In the genomic region with DNA sequence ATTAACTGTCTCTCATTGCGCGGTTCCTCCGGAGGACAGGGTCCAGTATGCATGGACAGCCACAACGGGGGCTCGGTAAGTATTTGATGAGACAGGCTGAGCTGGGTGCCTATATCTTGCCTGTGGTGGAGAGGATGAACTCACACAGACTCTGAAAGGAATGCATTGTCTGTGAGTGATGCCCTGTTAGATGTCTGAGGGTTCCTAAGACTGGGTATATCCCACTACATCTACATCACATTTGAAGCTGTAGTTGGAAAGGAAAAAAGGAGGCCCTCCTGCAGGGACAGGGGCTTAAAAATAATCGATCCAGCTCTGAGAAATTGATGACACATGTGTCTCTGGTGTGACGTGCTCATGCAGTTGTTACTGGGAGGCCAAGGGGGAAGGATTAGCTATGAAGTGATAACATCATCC, we compare ENCODE assay signal across 9 cellular contexts. TPM values are rescaled to one million over a fixed set of nuclear protein-coding genes. Genes with fewer than 3 reads are reported as not detected.
A peak's percentile ranks its signal among the peaks of the same experiment; 100 is the strongest.
DNase-seq lines count a peak whose midpoint lies in the region; ATAC-seq, FAIRE-seq and TF ChIP-seq lines count a peak whose summit lies in the region.
"Had no signal": no experiment of that assay in that cellular context is flagged by ENCODE, and none has a peak within 500 bp of the region (broad histone marks: within the 10 kb centered on the region; RNA-seq: fewer than 3 reads in every experiment).

No MANE protein-coding gene starts in this region.

- H3K27ac ChIP-seq in keratinocyte (ENCODE audit: control insufficient read depth, insufficient read depth, low read length) = no peak overlapping the region

- peaks cover 11% of the 10 kb centered on the region for H4K20me1 ChIP-seq in keratinocyte (ENCODE audit: control insufficient read depth, extremely low read depth, insufficient read depth, low read length)

- intact Hi-C loops in activated B cell treated with CpG ODN at 0.5 μM for 24 hours (cut with micrococcal nuclease) = loop anchor here (1.0 to 10.0 kb wide), 3 partner anchors 17 to 261 kb away; partner anchors contain the start of gene SUMO3

- no peaks in the 10 kb centered on the region for H3K36me3 ChIP-seq in keratinocyte (ENCODE audit: control insufficient read depth in 2 of 2, extremely low read depth in 1 of 2, insufficient read depth in 2 of 2, low read length in 2 of 2)

- DNase-seq in stimulated activated naive CD8-positive, alpha-beta T cell treated with anti-CD3 and anti-CD28 coated beads, Interleukin-15, Interleukin-2, amounts not matched to agents 100 U/mL and 50 U/mL, for 24 hours = no peak
- DNase-seq in activated B cell treated with CpG ODN at 0.5 μM for 24 hours = no peak
- DNase-seq in keratinocyte (ENCODE audit: low read depth, low spot score) = no peak
- DNase-seq in T-helper 9 cell = no peak
- DNase-seq in left lobe of liver (ENCODE audit: low spot score) = no peak
- DNase-seq in DMS 273 (lab: John Stamatoyannopoulos, UW; ENCODE audit: unreplicated experiment) = no peak
- DNase-seq: effector memory CD4-positive, alpha-beta T cell had no signal

- H3K4me2 ChIP-seq in keratinocyte (ENCODE audit: control insufficient read depth, extremely low read depth, insufficient read depth, low read depth, low read length) = peak overlapping the region; percentile 96

- H3K4me1 Mint-ChIP-seq in stimulated activated naive CD8-positive, alpha-beta T cell treated with anti-CD3 and anti-CD28 coated beads, Interleukin-15, Interleukin-2, amounts not matched to agents 100 ng/mL and 50 ng/mL, for 24 hours (ENCODE audit: low read depth) = peaks cover 64% of the 10 kb centered on the region
- H3K4me1 Mint-ChIP-seq in activated B cell treated with CpG ODN at 0.5 μM for 24 hours = peaks cover 53% of the 10 kb centered on the region

- peaks cover 26% of the 10 kb centered on the region for H3K4me1 ChIP-seq in keratinocyte (ENCODE audit: control insufficient read depth, extremely low read depth, insufficient read depth, low read length)

- H3K4me3 ChIP-seq in keratinocyte (ENCODE audit: control insufficient read depth in 2 of 3, extremely low read depth in 1 of 3, insufficient read depth in 2 of 3, low read depth in 1 of 3, low read length in 3 of 3) = peak overlapping the region; percentile 6 to 83 (median 80)

- TF ChIP-seq CTCF in activated B cell treated with CpG ODN at 0.5 μM for 24 hours (IDR thresholded peaks at IDR 0.05) (no peak), keratinocyte (optimal IDR thresholded peaks at IDR 0.05 in 1 of 3, IDR thresholded peaks at IDR 0.05 in 1 of 3, conservative IDR thresholded peaks at IDR 0.05 in 1 of 3; ENCODE audit: extremely low read depth in 1 of 3, insufficient read depth in 2 of 3, low read length in 3 of 3) (no peak)

- H3K9ac ChIP-seq in keratinocyte (ENCODE audit: control insufficient read depth, extremely low read depth, insufficient read depth, low read length) = no peak overlapping the region

- POLR2A ChIA-PET in activated B cell treated with CpG ODN at 0.5 μM for 24 hours (lab: Charles Lee) = no interaction called here

- peak overlapping the region; percentile 66 for H3K27ac Mint-ChIP-seq in stimulated activated naive CD8-positive, alpha-beta T cell treated with anti-CD3 and anti-CD28 coated beads, Interleukin-15, Interleukin-2, amounts not matched to agents 100 ng/mL and 50 ng/mL, for 24 hours
- peak overlapping the region; percentile 15 for H3K27ac Mint-ChIP-seq in activated B cell treated with CpG ODN at 0.5 μM for 24 hours

- peaks cover 42% of the 10 kb centered on the region for H3K79me2 ChIP-seq in keratinocyte (ENCODE audit: control insufficient read depth, insufficient read depth, low read length)

- H2AFZ ChIP-seq in keratinocyte (ENCODE audit: control insufficient read depth, low read length) = no peak overlapping the region

- CTCF ChIA-PET in activated B cell treated with CpG ODN at 0.5 μM for 24 hours (lab: Charles Lee) = interaction anchor here (1.0 to 2.9 kb wide), 3 partner anchors 22 to 126 kb away, joined by 3 to 12 read pairs (median 3); no protein-coding TSS in a partner anchor

- no peaks in the 10 kb centered on the region for H3K9me3 Mint-ChIP-seq in stimulated activated naive CD8-positive, alpha-beta T cell treated with anti-CD3 and anti-CD28 coated beads, Interleukin-15, Interleukin-2, amounts not matched to agents 100 ng/mL and 50 ng/mL, for 24 hours
- no peaks in the 10 kb centered on the region for H3K9me3 Mint-ChIP-seq in activated B cell treated with CpG ODN at 0.5 μM for 24 hours

- ATAC-seq in stimulated activated naive CD8-positive, alpha-beta T cell treated with anti-CD3 and anti-CD28 coated beads, Interleukin-15, Interleukin-2, amounts not matched to agents 100 U/mL and 50 U/mL, for 24 hours = no peak
- no peak for ATAC-seq in activated B cell treated with CpG ODN at 0.5 μM for 24 hours (ENCODE audit: low read depth)
- no peak for ATAC-seq in left lobe of liver
- no peak for ATAC-seq in GM19463 (IDR thresholded peaks at IDR 0.05; ENCODE audit: unreplicated experiment)

- H3K4me3 Mint-ChIP-seq in stimulated activated naive CD8-positive, alpha-beta T cell treated with anti-CD3 and anti-CD28 coated beads, Interleukin-15, Interleukin-2, amounts not matched to agents 100 ng/mL and 50 ng/mL, for 24 hours = peak overlapping the region; percentile 90
- peak overlapping the region; percentile 86 for H3K4me3 Mint-ChIP-seq in activated B cell treated with CpG ODN at 0.5 μM for 24 hours

- peaks cover 21% of the 10 kb centered on the region for H3K36me3 Mint-ChIP-seq in stimulated activated naive CD8-positive, alpha-beta T cell treated with anti-CD3 and anti-CD28 coated beads, Interleukin-15, Interleukin-2, amounts not matched to agents 100 ng/mL and 50 ng/mL, for 24 hours (ENCODE audit: low read depth)
- H3K36me3 Mint-ChIP-seq in activated B cell treated with CpG ODN at 0.5 μM for 24 hours (ENCODE audit: low read depth) = peaks cover 8% of the 10 kb centered on the region

- FAIRE-seq in keratinocyte (lab: Jason Lieb, UNC) = no peak

- no peaks in the 10 kb centered on the region for H3K9me3 ChIP-seq in keratinocyte (ENCODE audit: control insufficient read depth, low read depth, low read length)

- no peaks in the 10 kb centered on the region for H3K27me3 ChIP-seq in keratinocyte (ENCODE audit: control insufficient read depth, extremely low read depth, insufficient read depth, low read length)

- dilution Hi-C loops in keratinocyte (cut with MboI; ENCODE audit: extremely low pct_ligation_motif_present, low sequenced_read_pairs) = no loop called here

- H3K9me1 ChIP-seq in keratinocyte (ENCODE audit: control insufficient read depth, extremely low read depth, insufficient read depth, low read length) = no peaks in the 10 kb centered on the region

- no peaks in the 10 kb centered on the region for H3K27me3 Mint-ChIP-seq in stimulated activated naive CD8-positive, alpha-beta T cell treated with anti-CD3 and anti-CD28 coated beads, Interleukin-15, Interleukin-2, amounts not matched to agents 100 ng/mL and 50 ng/mL, for 24 hours
- H3K27me3 Mint-ChIP-seq in activated B cell treated with CpG ODN at 0.5 μM for 24 hours = no peaks in the 10 kb centered on the region

RNA-seq across cellular contexts. Expression of gene ADARB1, which starts 1.9 kb away (rescaled TPM):
- total RNA-seq in activated B cell treated with CpG ODN at 0.5 μM for 24 hours (21.6 and 22.6 TPM in 2 replicates), left lobe of liver (9.8 TPM)
- polyA plus RNA-seq in keratinocyte = 10.9 to 13.5 TPM (median 13.0 TPM) in 3 replicates
- polyA plus RNA-seq in keratinocyte (2011; ENCODE audit: low read depth) = 7.1 TPM
- 9.4 and 10.5 TPM in 2 replicates for polyA plus RNA-seq in keratinocyte (2011; cell fraction: cytosol; rRNA removed)
- polyA plus RNA-seq in keratinocyte (2011; cell fraction: nucleus; rRNA removed) = 27.9 and 35.6 TPM in 2 replicates
- polyA plus RNA-seq in keratinocyte (2012; ENCODE audit: low replicate concordance) = 7.8 and 19.4 TPM in 2 replicates
- polyA minus RNA-seq in keratinocyte = 15.5 to 39.2 TPM (median 19.8 TPM) in 3 replicates
- polyA minus RNA-seq in keratinocyte (2011; cell fraction: cytosol; rRNA and poly(A)+ RNA removed) = 10.0 TPM
- 13.6 and 31.1 TPM in 2 replicates for polyA minus RNA-seq in keratinocyte (2011; cell fraction: nucleus; rRNA and poly(A)+ RNA removed)
